27 cellular contexts compared by ENCODE assay signal in the genomic region with DNA sequence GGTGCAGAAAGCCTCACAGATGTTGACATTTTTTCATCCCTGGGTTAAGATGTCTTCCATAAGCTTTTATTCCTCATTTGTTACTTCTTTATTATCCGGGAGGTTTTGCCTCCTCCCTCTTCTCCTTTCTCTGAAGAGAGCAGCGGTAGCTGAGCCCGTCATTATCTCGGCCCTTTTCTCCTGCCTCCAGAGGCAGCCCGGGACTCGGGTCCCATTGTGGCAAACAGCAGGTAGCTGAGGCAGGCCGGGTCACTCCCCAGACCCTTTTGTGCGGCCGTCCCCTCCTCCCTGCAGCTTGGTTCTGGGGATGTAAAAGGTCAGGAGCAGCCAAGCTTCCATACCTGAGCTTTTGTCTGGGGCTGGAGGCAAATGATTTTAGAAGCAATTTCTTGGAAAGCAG.
DNase-seq lines count a peak whose midpoint lies in the region; ATAC-seq and TF ChIP-seq lines count a peak whose summit lies in the region.
"Had no signal": no experiment of that assay in that cellular context is flagged by ENCODE, and none has a peak within 500 bp of the region (broad histone marks: within the 10 kb centered on the region; RNA-seq: fewer than 3 reads in every experiment).

No MANE protein-coding gene starts in this region.

- H4K20me1 ChIP-seq in neural progenitor cell (ENCODE audit: low read depth) = no peaks in the 10 kb centered on the region

- no peaks in the 10 kb centered on the region; the same call in 1 of the 2 replicates for H3K27me3 ChIP-seq in H7 (ENCODE audit: control insufficient read depth, insufficient read depth, low read length)
- H3K27me3 ChIP-seq in endodermal cell (ENCODE audit: control insufficient read depth, insufficient read depth, low read length, poor library complexity, severe bottlenecking) = peaks cover 6% of the 10 kb centered on the region
- no peaks in the 10 kb centered on the region for H3K27me3 ChIP-seq in neural progenitor cell
- peaks cover 0 to 26% (median 10%) of the 10 kb centered on the region in 7 donors for H3K27me3 ChIP-seq in heart right ventricle
- H3K27me3 ChIP-seq: right lobe of liver, upper lobe of left lung had no signal

- H3K4me3 Mint-ChIP-seq in endodermal cell (no peak overlapping the region), neural progenitor cell (no peak overlapping the region)
- H3K4me3 Mint-ChIP-seq: activated naive CD8-positive, alpha-beta T cell treated with anti-CD3 and anti-CD28 coated beads, Interleukin-2, amount 50 U/mL, for 24 hours; brain; naive B cell had no signal

- no peaks in the 10 kb centered on the region for H3K36me3 Mint-ChIP-seq in endodermal cell (ENCODE audit: low read depth)
- H3K36me3 Mint-ChIP-seq in neural progenitor cell = peaks cover 5% of the 10 kb centered on the region
- H3K36me3 Mint-ChIP-seq: naive B cell had no signal

- H3K4me1 ChIP-seq in endodermal cell (ENCODE audit: control insufficient read depth, insufficient read depth, low read length) (peaks cover 13% of the 10 kb centered on the region), neural progenitor cell (peaks cover 49% of the 10 kb centered on the region), heart right ventricle (peaks cover 0 to 43% (median 7%) of the 10 kb centered on the region in 9 donors)
- H3K4me1 ChIP-seq: right lobe of liver had no signal

- intact Hi-C loops in heart right ventricle (cut with DNase I) = no loop called here

- H3K4me3 ChIP-seq in H7 (ENCODE audit: insufficient read depth, low read depth, low read length) (no peak overlapping the region), endodermal cell (ENCODE audit: low read length) (peak overlapping the region; percentile 8), neural progenitor cell (peak overlapping the region; percentile 34), heart right ventricle (no peak overlapping the region)
- H3K4me3 ChIP-seq: right lobe of liver, upper lobe of left lung had no signal

- peak overlapping the region; percentile 26 for H3K27ac ChIP-seq in endodermal cell (ENCODE audit: low read depth, low read length)
- H3K27ac ChIP-seq in neural progenitor cell = peak overlapping the region; percentile 96
- H3K27ac ChIP-seq in heart right ventricle = no peak overlapping the region
- H3K27ac ChIP-seq: C4-2B, KMS-11, parathyroid adenoma, right lobe of liver, RWPE1, upper lobe of left lung had no signal

- H3K9ac ChIP-seq in endodermal cell (ENCODE audit: extremely low read depth, low read length, poor library complexity, severe bottlenecking) (no peak overlapping the region), neural progenitor cell (no peak overlapping the region)
- H3K9ac ChIP-seq: KMS-11, parathyroid adenoma had no signal

- WGBS in endodermal cell (ENCODE audit: insufficient coverage in 1 of 2, insufficient read length in 1 of 2), 2 experiments = 1 to 10% methylated on average over 3 to 9 of the region's 9 CpGs
- WGBS in heart right ventricle, 2 donors = 90 to 91% methylated on average over 9 of the region's 9 CpGs

- TF ChIP-seq CTCF in endodermal cell (conservative IDR thresholded peaks at IDR 0.05) (no peak), neural progenitor cell (IDR thresholded peaks at IDR 0.05) (no peak), heart right ventricle (IDR thresholded peaks at IDR 0.05) (no peak)

- H3F3A ChIP-seq in neural progenitor cell (ENCODE audit: low read depth) = peaks cover 52% of the 10 kb centered on the region

- H3K27ac Mint-ChIP-seq in endodermal cell = no peak overlapping the region
- H3K27ac Mint-ChIP-seq in neural progenitor cell = no peak overlapping the region
- H3K27ac Mint-ChIP-seq: activated naive CD8-positive, alpha-beta T cell treated with anti-CD3 and anti-CD28 coated beads, Interleukin-2, amount 50 U/mL, for 24 hours; naive B cell had no signal

- peaks cover 6% of the 10 kb centered on the region for H3K9me3 ChIP-seq in endodermal cell (ENCODE audit: control insufficient read depth, low read length)
- no peaks in the 10 kb centered on the region for H3K9me3 ChIP-seq in neural progenitor cell (ENCODE audit: low read depth)
- peaks cover 0 to 20% (median 0%) of the 10 kb centered on the region in 11 donors for H3K9me3 ChIP-seq in heart right ventricle
- H3K9me3 ChIP-seq: right lobe of liver, upper lobe of left lung had no signal

- H3K27me3 Mint-ChIP-seq in endodermal cell (ENCODE audit: insufficient read depth) (no peaks in the 10 kb centered on the region), neural progenitor cell (ENCODE audit: insufficient read depth, low read depth) (peaks cover 50% of the 10 kb centered on the region)

- H3K9me3 Mint-ChIP-seq in endodermal cell = peaks cover 5% of the 10 kb centered on the region
- H3K9me3 Mint-ChIP-seq in neural progenitor cell = peaks cover 28% of the 10 kb centered on the region
- H3K9me3 Mint-ChIP-seq: activated naive CD8-positive, alpha-beta T cell treated with anti-CD3 and anti-CD28 coated beads, Interleukin-2, amount 50 U/mL, for 24 hours had no signal

- H3K4me2 ChIP-seq in neural progenitor cell = peak overlapping the region; percentile 79
- H3K4me2 ChIP-seq: KMS-11 had no signal

- H3K36me3 ChIP-seq in H7 (replicated peaks; ENCODE audit: control insufficient read depth, insufficient read depth, low read length) (no peaks in the 10 kb centered on the region), endodermal cell (ENCODE audit: control insufficient read depth, insufficient read depth, low read length) (no peaks in the 10 kb centered on the region), neural progenitor cell (no peaks in the 10 kb centered on the region), heart right ventricle (no peaks in the 10 kb centered on the region)
- H3K36me3 ChIP-seq: right lobe of liver, upper lobe of left lung had no signal

- in situ Hi-C loops in ACHN (cut with HindIII; ENCODE audit: low pct_ligation_motif_present, low pct_unique_long_range_greater_than_20kb, low sequenced_read_pairs) = no loop called here

- DNase-seq in H7 (peak; percentile 86), NCI-H2227 (lab: John Stamatoyannopoulos, UW; ENCODE audit: unreplicated experiment) (peak; percentile 61), endodermal cell (peak; percentile 91), neural progenitor cell (ENCODE audit: low spot score) (peak; percentile 97), LoVo (ENCODE audit: low spot score) (no peak), ACHN (no peak), heart right ventricle (no peak)
- DNase-seq: activated CD4-positive, alpha-beta T cell treated with anti-CD3 and anti-CD28 coated beads, Interleukin-2, amount 50 U/mL, for 1 hour; activated gamma-delta T cell; activated naive CD8-positive, alpha-beta T cell treated with anti-CD3 and anti-CD28 coated beads, Interleukin-2, amount 50 U/mL, for 24 hours; effector memory CD4-positive, alpha-beta T cell; foreskin melanocyte; hypothalamus; left cardiac atrium; naive B cell; NCI-H524; right lobe of liver; stimulated activated CD8-positive, alpha-beta memory T cell treated with anti-CD3 and anti-CD28 coated beads, Interleukin-4, amount 100 ng/mL, for 48 hours; upper lobe of left lung had no signal

- H3K79me2 ChIP-seq in neural progenitor cell (ENCODE audit: low read depth) = no peaks in the 10 kb centered on the region
- H3K79me2 ChIP-seq: parathyroid adenoma had no signal

- no peak for ATAC-seq in heart right ventricle
- ATAC-seq in HG03139 (IDR thresholded peaks at IDR 0.05; ENCODE audit: unreplicated experiment) = no peak
- ATAC-seq: activated naive CD8-positive, alpha-beta T cell treated with anti-CD3 and anti-CD28 coated beads, Interleukin-2, amount 50 U/mL, for 24 hours; esophagus mucosa; left cardiac atrium; right lobe of liver; SK-N-SH treated with all-trans-retinoic acid at 6 μM for 48 hours had no signal

- H3K4me1 Mint-ChIP-seq in endodermal cell (no peaks in the 10 kb centered on the region), neural progenitor cell (peaks cover 16% of the 10 kb centered on the region)
- H3K4me1 Mint-ChIP-seq: activated naive CD8-positive, alpha-beta T cell treated with anti-CD3 and anti-CD28 coated beads, Interleukin-2, amount 50 U/mL, for 24 hours had no signal

- H2AFZ ChIP-seq in neural progenitor cell (replicated peaks) = no peak overlapping the region
- H2AFZ ChIP-seq: parathyroid adenoma had no signal

Comparison
In these comparisons a context has a peak if more than half of its experiments do, and no peak if none do; other contexts are left out.
1. DNase-seq: peak in H7 (single experiment), NCI-H2227 (single experiment), endodermal cell (single experiment) and neural progenitor cell (single experiment); none in LoVo (single experiment), ACHN (single experiment) and heart right ventricle (0 of 2).
2. H3K4me3 ChIP-seq: peak in endodermal cell (single experiment) and neural progenitor cell (single experiment); none in H7 (single experiment) and heart right ventricle (0 of 10).
3. H3K27ac ChIP-seq: peak in endodermal cell (single experiment) and neural progenitor cell (single experiment); none in heart right ventricle (0 of 10).